ENCODE assay signal across 7 cellular contexts in genomic region chr2:241842620-241843211, GRCh38. TPM values are rescaled to one million over a fixed set of nuclear protein-coding genes. Genes with fewer than 3 reads are reported as not detected.
DNase-seq lines count a peak whose midpoint lies in the region; ATAC-seq and TF ChIP-seq lines count a peak whose summit lies in the region.

No MANE protein-coding gene starts in this region.

- H3K27ac ChIP-seq in parathyroid adenoma, result peak overlapping the region; percentile 59

- no peaks in the 10 kb centered on the region for H3K27me3 ChIP-seq in parathyroid adenoma (ENCODE audit: control insufficient read depth, insufficient read depth, low read length)

- no peaks in the 10 kb centered on the region for H3K9me3 ChIP-seq in parathyroid adenoma (ENCODE audit: control insufficient read depth, low read length)

- H3K36me3 Mint-ChIP-seq in T-cell, result no peaks in the 10 kb centered on the region

- ATAC-seq in GM21447 (IDR thresholded peaks at IDR 0.05; ENCODE audit: unreplicated experiment) (peak; percentile 63), T-cell (replicated peaks in 1 of 4) (peak in 3 of 4 experiments; percentile 12 to 57 (median 14)), HG02840 (IDR thresholded peaks at IDR 0.05; ENCODE audit: low FRiP score, unreplicated experiment) (no peak)

- DNase-seq in T-cell (peak in 28 of 34 experiments; percentile 20 to 70 (median 44)), ecto neural progenitor cell (ENCODE audit: low spot score) (peak; percentile 47), DMS53 (lab: John Stamatoyannopoulos, UW) (no peak), NCI-H446 treated with DMSO at 0.1 percent for 48 hours (lab: John Stamatoyannopoulos, UW) (no peak)

- no peak overlapping the region for H3K9ac ChIP-seq in parathyroid adenoma

- peak overlapping the region; percentile 67 to 77 (median 75) for H3K4me3 Mint-ChIP-seq in T-cell

- peaks cover 35 to 39% (median 38%) of the 10 kb centered on the region in 3 donors for H3K4me1 Mint-ChIP-seq in T-cell

- H3K27me3 Mint-ChIP-seq in T-cell, result peaks cover 0 to 2% of the 10 kb centered on the region in 2 donors

- H3K4me2 ChIP-seq in parathyroid adenoma (ENCODE audit: low read length), result no peak overlapping the region

- H3K79me2 ChIP-seq in parathyroid adenoma, result no peaks in the 10 kb centered on the region

- no peaks in the 10 kb centered on the region for H3K36me3 ChIP-seq in parathyroid adenoma (ENCODE audit: control insufficient read depth, insufficient read depth, low read length)

- POLR2A ChIA-PET in T-cell (lab: Charles Lee), result no interaction called here

- no peak overlapping the region for H3K4me3 ChIP-seq in parathyroid adenoma (ENCODE audit: low read depth, low read length)

- CTCF ChIA-PET in T-cell (lab: Charles Lee), result interaction anchor here in 1 of 2 donors (0.5 kb wide), 1 partner anchor 29 kb away, joined by 3 read pairs; no protein-coding TSS in a partner anchor

- H3K4me1 ChIP-seq in parathyroid adenoma, result no peaks in the 10 kb centered on the region

- no peaks in the 10 kb centered on the region for H3K9me3 Mint-ChIP-seq in T-cell

- TF ChIP-seq CTCF in parathyroid adenoma (IDR thresholded peaks at IDR 0.05), result no peak

- H3K27ac Mint-ChIP-seq in T-cell, result peak overlapping the region; percentile 82 to 83

- no peak overlapping the region for H2AFZ ChIP-seq in parathyroid adenoma

RNA-seq across cellular contexts. Expression of gene PDCD1, which starts 16.0 kb away (rescaled TPM):
- total RNA-seq in T-cell, result 1 to 10 TPM; 1.3 to 6.8 (median 5.2) TPM

RNA-seq across cellular contexts. Expression of gene RTP5, which starts 26.8 kb away (rescaled TPM):
- total RNA-seq in T-cell, result 1 to 10 TPM in 4 of 5 donors, under 1 TPM in 1; 0.26 to 1.4 (median 1.3) TPM

RNA-seq across cellular contexts. Expression of gene NEU4, which starts 33.7 kb away (rescaled TPM):
- total RNA-seq in T-cell, result 1 to 10 TPM in 2 of 5 donors, under 1 TPM in 1, not detected in 2; 0.26 to 1.6 (median 1.4) TPM

Comparison
In these comparisons a context has a peak if more than half of its experiments do, and no peak if none do; other contexts are left out.
1. DNase-seq: peak in T-cell (28 of 34) and ecto neural progenitor cell (single experiment); none in DMS53 (single experiment) and NCI-H446 treated with DMSO at 0.1 percent for 48 hours (single experiment).